10 cellular contexts compared by ENCODE assay signal in the genomic region with DNA sequence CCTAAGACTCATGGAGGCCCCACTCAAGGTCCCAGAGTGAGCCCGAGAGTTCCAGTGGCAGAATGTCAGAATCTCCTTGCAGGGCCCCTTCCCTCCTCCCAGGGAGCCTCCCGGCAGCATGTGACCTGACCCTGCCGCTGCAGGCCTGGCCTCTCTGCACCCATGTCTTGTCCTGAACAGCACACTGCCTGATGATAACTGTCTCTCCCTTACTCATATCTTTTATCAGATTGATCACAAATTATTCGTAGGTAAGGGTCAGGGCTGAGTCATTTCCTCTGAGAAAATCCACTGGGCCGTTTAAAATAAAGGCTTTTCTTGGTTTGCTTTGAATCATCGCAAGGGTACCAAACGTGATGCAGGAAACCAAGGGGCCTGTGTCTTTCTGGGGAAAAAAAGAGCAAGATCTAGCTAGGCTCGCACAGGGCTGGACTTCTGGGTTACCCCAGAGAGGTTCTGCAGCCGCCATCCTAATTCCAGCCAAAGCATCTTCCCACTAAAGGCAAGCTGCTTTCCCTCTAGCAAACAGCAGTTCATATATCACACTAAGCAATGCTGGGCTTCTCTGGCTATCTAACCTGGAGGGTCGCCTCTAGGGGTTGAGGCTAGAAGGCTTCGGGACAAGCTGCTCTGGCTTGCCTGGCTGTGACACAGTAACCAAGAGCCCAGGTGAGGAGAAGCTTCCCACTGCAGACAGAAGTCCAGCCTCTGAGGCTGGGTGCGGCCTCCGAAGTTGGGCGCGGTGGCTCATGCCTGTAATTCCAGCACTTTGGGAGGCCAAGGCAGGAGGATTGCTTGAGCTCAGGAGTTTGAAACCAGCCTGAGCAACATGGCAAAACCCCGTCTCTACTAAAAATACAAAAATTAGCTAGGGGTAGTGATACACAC.
DNase-seq lines count a peak whose midpoint lies in the region; ATAC-seq and TF ChIP-seq lines count a peak whose summit lies in the region.
"Had no signal": no experiment of that assay in that cellular context is flagged by ENCODE, and none has a peak within 500 bp of the region (broad histone marks: within the 10 kb centered on the region; RNA-seq: fewer than 3 reads in every experiment).

No MANE protein-coding gene starts in this region.

- H3K4me2 ChIP-seq in OCI-LY3 (ENCODE audit: low read length) = peak overlapping the region; percentile 63

- no peak overlapping the region for H3K27ac ChIP-seq in OCI-LY3 (ENCODE audit: low read length)
- peak overlapping the region in 1 of 12 donors; percentile 11 for H3K27ac ChIP-seq in heart left ventricle
- H3K27ac ChIP-seq: HL-60 had no signal

- no peak overlapping the region for H3K9ac ChIP-seq in OCI-LY3 (ENCODE audit: low read length)

- H3K27me3 ChIP-seq in OCI-LY3 (ENCODE audit: low read depth, low read length) (no peaks in the 10 kb centered on the region), heart left ventricle (no peaks in the 10 kb centered on the region)

- H2AFZ ChIP-seq in OCI-LY3 (ENCODE audit: low read depth, low read length) = no peak overlapping the region

- H3K4me3 Mint-ChIP-seq in CD14-positive monocyte = no peak overlapping the region

- H3K36me3 Mint-ChIP-seq in CD14-positive monocyte = peaks cover 36 to 65% of the 10 kb centered on the region in 2 donors

- H3K4me1 Mint-ChIP-seq in CD14-positive monocyte = no peaks in the 10 kb centered on the region

- ATAC-seq in heart left ventricle (no peak), GM18498 (IDR thresholded peaks at IDR 0.05; ENCODE audit: unreplicated experiment) (no peak)

- peaks cover 0 to 3% (median 2%) of the 10 kb centered on the region in 3 donors for H3K27me3 Mint-ChIP-seq in CD14-positive monocyte (ENCODE audit: low read depth in 3 of 3)

- H3K27ac Mint-ChIP-seq in CD14-positive monocyte = peak overlapping the region in 1 of 7 donors; percentile 30

- peak; percentile 43 for DNase-seq in stimulated activated CD4-positive, alpha-beta T cell treated with anti-CD3 and anti-CD28 coated beads, Interleukin-15, amount 100 ng/mL, for 24 hours
- no peak for DNase-seq in stimulated activated CD4-positive, alpha-beta T cell treated with anti-CD3 and anti-CD28 coated beads, Interleukin-4, amount 100 ng/mL, for 24 hours
- DNase-seq in dermis blood vessel endothelial cell = peak; percentile 60
- no peak for DNase-seq in inferior parietal cortex (ENCODE audit: extremely low spot score)
- DNase-seq in CD14-positive monocyte (ENCODE audit: low spot score) = no peak
- no peak for DNase-seq in heart left ventricle
- DNase-seq: occipital lobe had no signal

- H3K4me3 ChIP-seq in OCI-LY3 (ENCODE audit: low read length) (0 out of 2 replicates have a peak overlapping the region, but pooled peaks have one; percentile 15), heart left ventricle (no peak overlapping the region)

- H3K4me1 ChIP-seq in OCI-LY3 (ENCODE audit: low read length) = peaks cover 27% of the 10 kb centered on the region
- peaks cover 0 to 23% (median 12%) of the 10 kb centered on the region in 12 donors for H3K4me1 ChIP-seq in heart left ventricle

- WGBS in heart left ventricle, 4 donors = 78 to 83% (median 81%) methylated on average over 16 of the region's 16 CpGs

- TF ChIP-seq CTCF in OCI-LY3 (IDR thresholded peaks at IDR 0.05; ENCODE audit: low read depth, low read length) (no peak), CD14-positive monocyte (IDR thresholded peaks at IDR 0.05) (no peak), heart left ventricle (IDR thresholded peaks at IDR 0.05) (no peak)

- H3K79me2 ChIP-seq in OCI-LY3 (ENCODE audit: low read length) = no peaks in the 10 kb centered on the region

- no peak for TF ChIP-seq POLR2A in heart left ventricle (IDR thresholded peaks at IDR 0.05)

- intact Hi-C loops in CD14-positive monocyte (cut with micrococcal nuclease) (no loop called here), heart left ventricle (cut with DNase I) (no loop called here)

- no peaks in the 10 kb centered on the region for H3K36me3 ChIP-seq in OCI-LY3 (replicated peaks; ENCODE audit: low read depth, low read length)
- H3K36me3 ChIP-seq in heart left ventricle = peaks cover 0 to 43% (median 15%) of the 10 kb centered on the region in 9 donors

- no peaks in the 10 kb centered on the region for H4K20me1 ChIP-seq in OCI-LY3 (ENCODE audit: insufficient read depth, low read length)

- H3K9me3 Mint-ChIP-seq in CD14-positive monocyte = peaks cover 0 to 1% (median 0%) of the 10 kb centered on the region in 7 donors

- H3K9me3 ChIP-seq in OCI-LY3 (ENCODE audit: insufficient read depth, low read length) (no peaks in the 10 kb centered on the region), heart left ventricle (no peaks in the 10 kb centered on the region)

Comparison
In these comparisons a context has a peak if more than half of its experiments do, and no peak if none do; other contexts are left out.
1. DNase-seq: peak in stimulated activated CD4-positive, alpha-beta T cell treated with anti-CD3 and anti-CD28 coated beads, Interleukin-15, amount 100 ng/mL, for 24 hours (single experiment) and dermis blood vessel endothelial cell (single experiment); none in stimulated activated CD4-positive, alpha-beta T cell treated with anti-CD3 and anti-CD28 coated beads, Interleukin-4, amount 100 ng/mL, for 24 hours (single experiment), inferior parietal cortex (single experiment), CD14-positive monocyte (single experiment) and heart left ventricle (0 of 5).